ENCODE assay signal across 7 cellular contexts in the genomic region with DNA sequence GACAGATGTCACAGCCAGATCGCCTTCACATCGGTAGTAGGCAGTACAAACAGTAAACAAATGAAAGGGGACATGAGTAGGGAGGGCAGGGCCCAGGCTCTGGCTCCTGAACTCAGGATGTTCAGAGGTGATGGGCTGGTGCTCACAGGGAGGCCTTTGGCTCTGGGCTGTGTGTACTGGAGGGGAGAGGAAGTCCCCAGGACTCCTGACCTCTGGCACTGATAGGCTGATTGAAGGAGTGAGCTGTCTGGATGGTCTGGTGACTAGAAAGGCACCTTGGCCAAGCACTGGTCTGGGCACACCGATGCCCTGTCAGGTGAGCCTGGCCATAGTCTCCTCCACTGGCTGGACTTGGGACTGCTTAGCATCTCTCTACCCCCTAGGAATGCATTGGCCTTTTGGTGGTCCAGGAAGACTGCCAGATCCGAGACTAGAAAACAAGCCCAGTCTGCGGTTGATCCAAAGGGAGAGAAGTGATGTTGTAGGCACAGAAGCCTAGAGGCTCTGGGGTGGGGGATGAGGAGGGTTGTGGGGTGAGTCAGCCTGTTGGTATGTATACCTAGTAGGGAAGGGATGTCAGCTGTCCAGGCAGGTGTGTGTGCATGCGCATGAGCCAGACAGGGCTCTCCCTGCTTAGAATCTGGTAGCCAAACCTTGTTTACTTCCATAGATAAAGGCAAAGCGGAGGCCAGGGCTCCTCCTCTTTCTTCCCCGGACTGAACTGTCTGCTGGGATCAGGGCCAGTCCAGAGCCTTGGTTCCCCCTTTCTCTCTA.
A peak's percentile ranks its signal among the peaks of the same experiment; 100 is the strongest.
DNase-seq lines count a peak whose midpoint lies in the region; ATAC-seq lines count a peak whose summit lies in the region.
"Had no signal": no experiment of that assay in that cellular context is flagged by ENCODE, and none has a peak within 500 bp of the region (broad histone marks: within the 10 kb centered on the region; RNA-seq: fewer than 3 reads in every experiment).

No MANE protein-coding gene starts in this region.

- H3K4me2 ChIP-seq in BLaER1 treated with 17β-estradiol and CSF1 and Interleukin-3, amounts not matched to agents 10 nM and 100 nM = peak overlapping the region; percentile 77 to 100 (median 95)

- no peak for ATAC-seq in HG03520 (IDR thresholded peaks at IDR 0.05; ENCODE audit: unreplicated experiment)

- peaks cover 0 to 30% (median 11%) of the 10 kb centered on the region in 11 experiments; a peak in 13 of 22 replicates for H4K20me1 ChIP-seq in BLaER1 treated with 17β-estradiol and CSF1 and Interleukin-3, amounts not matched to agents 10 nM and 100 nM

- peaks cover 0 to 6% (median 0%) of the 10 kb centered on the region in 11 experiments; a peak in 5 of 22 replicates for H3K27me3 ChIP-seq in BLaER1 treated with 17β-estradiol and CSF1 and Interleukin-3, amounts not matched to agents 10 nM and 100 nM

- peak overlapping the region; percentile 75 to 96 (median 90) for H3K4me3 ChIP-seq in BLaER1 treated with 17β-estradiol and CSF1 and Interleukin-3, amounts not matched to agents 10 nM and 100 nM

- no peaks in the 10 kb centered on the region for H3K9me3 ChIP-seq in BLaER1 treated with 17β-estradiol and CSF1 and Interleukin-3, amounts not matched to agents 10 nM and 100 nM (replicated peaks in 1 of 11)

- peak overlapping the region; percentile 55 to 82 (median 75); a peak in 19 of 22 replicates for H3K27ac ChIP-seq in BLaER1 treated with 17β-estradiol and CSF1 and Interleukin-3, amounts not matched to agents 10 nM and 100 nM

- peaks cover 35 to 49% (median 44%) of the 10 kb centered on the region in 10 experiments for H3K4me1 ChIP-seq in BLaER1 treated with 17β-estradiol and CSF1 and Interleukin-3, amounts not matched to agents 10 nM and 100 nM

- peak; percentile 51 for DNase-seq in NCI-H2196 treated with DMSO at 0.1 percent for 48 hours (lab: John Stamatoyannopoulos, UW; ENCODE audit: unreplicated experiment)
- peak; percentile 50 for DNase-seq in iPS-NIHi11 (ENCODE audit: low spot score)
- no peak for DNase-seq in NCI-H446 (lab: John Stamatoyannopoulos, UW)
- DNase-seq in middle frontal gyrus (ENCODE audit: extremely low spot score, low spot score) = no peak
- DNase-seq: NK-92 treated with Interleukin-12 subunit alpha and Interleukin-12 subunit beta, amount 100 ng/mL, for 24 hours had no signal

- peak overlapping the region; percentile 74 to 89 (median 84); a peak in 21 of 22 replicates for H3K9ac ChIP-seq in BLaER1 treated with 17β-estradiol and CSF1 and Interleukin-3, amounts not matched to agents 10 nM and 100 nM

- H3K36me3 ChIP-seq in BLaER1 treated with 17β-estradiol and CSF1 and Interleukin-3, amounts not matched to agents 10 nM and 100 nM = peaks cover 10 to 20% (median 16%) of the 10 kb centered on the region in 11 experiments

Comparison
In these comparisons a context has a peak if more than half of its experiments do, and no peak if none do; other contexts are left out.
1. DNase-seq: peak in NCI-H2196 treated with DMSO at 0.1 percent for 48 hours (single experiment) and iPS-NIHi11 (single experiment); none in NCI-H446 (0 of 2) and middle frontal gyrus (single experiment).